Comparison of ENCODE assay signal across 8 cellular contexts in genomic region chr11:111417766-111418435, GRCh38. TPM values are rescaled to one million over a fixed set of nuclear protein-coding genes. Genes with fewer than 3 reads are reported as not detected.
DNase-seq lines count a peak whose midpoint lies in the region; ATAC-seq and TF ChIP-seq lines count a peak whose summit lies in the region.

No MANE protein-coding gene starts in this region.

- H3K27ac ChIP-seq in SJCRH30 (no peak overlapping the region), left ventricle myocardium inferior (replicated peaks) (no peak overlapping the region), testis (peak overlapping the region in 1 of 2 donors; percentile 66), suprapubic skin (no peak overlapping the region)

- no peak for TF ChIP-seq EP300 in suprapubic skin (IDR thresholded peaks at IDR 0.05)

- H3K9me3 ChIP-seq in SJCRH30 (replicated peaks) (no peaks in the 10 kb centered on the region), left ventricle myocardium inferior (replicated peaks) (no peaks in the 10 kb centered on the region), testis (no peaks in the 10 kb centered on the region), suprapubic skin (no peaks in the 10 kb centered on the region)

- 33 to 40% methylated on average over 10 of the region's 10 CpGs for WGBS in testis, 2 donors
- 29% methylated on average over 10 of the region's 10 CpGs for WGBS in suprapubic skin

- H3K27me3 ChIP-seq in SJCRH30 (no peaks in the 10 kb centered on the region), left ventricle myocardium inferior (ENCODE audit: low read depth) (no peaks in the 10 kb centered on the region), testis (no peaks in the 10 kb centered on the region), suprapubic skin (no peaks in the 10 kb centered on the region)

- H3K4me1 ChIP-seq in SJCRH30 (no peaks in the 10 kb centered on the region), left ventricle myocardium inferior (peaks cover 33% of the 10 kb centered on the region), testis (peaks cover 32% of the 10 kb centered on the region), suprapubic skin (peaks cover 33% of the 10 kb centered on the region)

- DNase-seq in GM12865 (ENCODE audit: low read depth) = peak; percentile 95
- peak; percentile 87 for DNase-seq in HFF-Myc (ENCODE audit: extremely low read depth, low read depth)
- DNase-seq in SJCRH30 = peak; percentile 8 to 55
- peak; percentile 47 for DNase-seq in left ventricle myocardium inferior
- DNase-seq in testis = peak; percentile 84
- DNase-seq in activated CD4-positive, alpha-beta T cell treated with anti-CD3 and anti-CD28 coated beads for 48 hours = no peak
- no peak for DNase-seq in suprapubic skin (ENCODE audit: low spot score in 2 of 2)

- H3K4me3 ChIP-seq in GM12865 (ENCODE audit: low read depth, low read length) (peak overlapping the region; percentile 51), HFF-Myc (replicated peaks; ENCODE audit: low read depth, low read length) (no peak overlapping the region), SJCRH30 (no peak overlapping the region), left ventricle myocardium inferior (no peak overlapping the region), testis (no peak overlapping the region), suprapubic skin (no peak overlapping the region)

- TF ChIP-seq CTCF in GM12865 (IDR thresholded peaks at IDR 0.05; ENCODE audit: insufficient read depth, low read depth, low read length, missing control alignments) = no peak
- TF ChIP-seq CTCF in HFF-Myc (IDR thresholded peaks at IDR 0.05; ENCODE audit: low read depth, low read length, missing control alignments) = no peak
- no peak for TF ChIP-seq CTCF in left ventricle myocardium inferior (IDR thresholded peaks at IDR 0.05; ENCODE audit: borderline replicate concordance)
- no peak for TF ChIP-seq CTCF in testis (IDR thresholded peaks at IDR 0.05)
- TF ChIP-seq CTCF in suprapubic skin (IDR thresholded peaks at IDR 0.05) = no peak

- no peaks in the 10 kb centered on the region for H3K36me3 ChIP-seq in SJCRH30
- no peaks in the 10 kb centered on the region for H3K36me3 ChIP-seq in left ventricle myocardium inferior
- no peaks in the 10 kb centered on the region for H3K36me3 ChIP-seq in testis (ENCODE audit: low read depth, missing control alignments)
- H3K36me3 ChIP-seq in suprapubic skin = no peaks in the 10 kb centered on the region

- intact Hi-C loops in left ventricle myocardium inferior (cut with micrococcal nuclease) = no loop called here
- intact Hi-C loops in testis (cut with DNase I; ENCODE audit: low total_unique reads) = no loop called here

- ATAC-seq in GM19467 (IDR thresholded peaks at IDR 0.05; ENCODE audit: unreplicated experiment) = no peak

- TF ChIP-seq POLR2A in testis (IDR thresholded peaks at IDR 0.05) (no peak), suprapubic skin (IDR thresholded peaks at IDR 0.05) (no peak)

RNA-seq across cellular contexts. Expression of gene POU2AF1, which starts 38.8 kb away (rescaled TPM):
- not detected in 2 replicates for total RNA-seq in SJCRH30 (2014; rRNA removed; shearing (Covaris generic))
- 0.05 TPM for total RNA-seq in left ventricle myocardium inferior
- total RNA-seq in testis = 1 to 10 TPM; 2.8 to 4.6 TPM
- polyA plus RNA-seq in testis (ENCODE audit: insufficient read depth, low read depth, low replicate concordance) = 2.7 TPM
- not detected for total RNA-seq in suprapubic skin

Comparison
In these comparisons a context has a peak if more than half of its experiments do, and no peak if none do; other contexts are left out.
1. DNase-seq: peak in GM12865 (single experiment), HFF-Myc (single experiment), SJCRH30 (2 of 2), left ventricle myocardium inferior (single experiment) and testis (single experiment); none in activated CD4-positive, alpha-beta T cell treated with anti-CD3 and anti-CD28 coated beads for 48 hours (single experiment) and suprapubic skin (0 of 2).